In genomic region chr12:21418403-21418802, GRCh38 we compare ENCODE assay signal across 1 cellular context.
TF ChIP-seq lines count a peak whose summit lies in the region.

No MANE protein-coding gene starts in this region.

TF ChIP-seq in H1, 55 proteins besides CTCF, POLR2A, EP300 and RAD21:
- TF ChIP-seq, protein P1, sequence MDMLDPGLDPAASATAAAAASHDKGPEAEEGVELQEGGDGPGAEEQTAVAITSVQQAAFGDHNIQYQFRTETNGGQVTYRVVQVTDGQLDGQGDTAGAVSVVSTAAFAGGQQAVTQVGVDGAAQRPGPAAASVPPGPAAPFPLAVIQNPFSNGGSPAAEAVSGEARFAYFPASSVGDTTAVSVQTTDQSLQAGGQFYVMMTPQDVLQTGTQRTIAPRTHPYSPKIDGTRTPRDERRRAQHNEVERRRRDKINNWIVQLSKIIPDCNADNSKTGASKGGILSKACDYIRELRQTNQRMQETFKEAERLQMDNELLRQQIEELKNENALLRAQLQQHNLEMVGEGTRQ (IDR thresholded peaks at IDR 0.05; ENCODE audit: low read length): no peak
TF ChIP-seq in H1: peak in this region for 0.
